11 cellular contexts compared by ENCODE assay signal in genomic region chr1:206687251-206687914, GRCh38. TPM values are rescaled to one million over a fixed set of nuclear protein-coding genes. Genes with fewer than 3 reads are reported as not detected.
DNase-seq lines count a peak whose midpoint lies in the region; ATAC-seq and TF ChIP-seq lines count a peak whose summit lies in the region.
"Had no signal": no experiment of that assay in that cellular context is flagged by ENCODE, and none has a peak within 500 bp of the region (broad histone marks: within the 10 kb centered on the region; RNA-seq: fewer than 3 reads in every experiment).

No MANE protein-coding gene starts in this region.

- intact Hi-C loops in heart right ventricle (cut with DNase I) (loop anchor here in 5 of 10 donors (2.0 to 5.0 kb wide), 3 partner anchors 35 to 39 kb away; no protein-coding TSS in a partner anchor), Right ventricle myocardium inferior (cut with DNase I) (loop anchor here (2.0 kb wide), 1 partner anchor 29 kb away; no protein-coding TSS in a partner anchor), body of pancreas (cut with DNase I) (no loop called here), vagina (cut with DNase I) (loop anchor here (5.0 kb wide), 1 partner anchor 35 kb away; no protein-coding TSS in a partner anchor)

- peaks cover 0 to 9% (median 0%) of the 10 kb centered on the region in 9 donors for H3K36me3 ChIP-seq in heart right ventricle
- no peaks in the 10 kb centered on the region for H3K36me3 ChIP-seq in body of pancreas (replicated peaks in 1 of 2; ENCODE audit: insufficient read depth in 1 of 2, low read depth in 2 of 2)
- H3K36me3 ChIP-seq in muscle layer of duodenum (ENCODE audit: control insufficient read depth in 1 of 2, insufficient read depth in 2 of 2, low read length in 2 of 2), result no peaks in the 10 kb centered on the region
- no peaks in the 10 kb centered on the region for H3K36me3 ChIP-seq in vagina

- H3K27ac ChIP-seq in heart right ventricle, result peak overlapping the region; percentile 91 to 99 (median 98)
- H3K27ac ChIP-seq in body of pancreas, result peak overlapping the region; percentile 92 to 96 (median 95)
- peak overlapping the region; percentile 99 for H3K27ac ChIP-seq in muscle layer of duodenum (ENCODE audit: low read length)
- H3K27ac ChIP-seq in vagina, result peak overlapping the region; percentile 98

- DNase-seq in heart right ventricle (no peak), Right ventricle myocardium inferior (ENCODE audit: missing footprints) (no peak), body of pancreas (no peak), vagina (ENCODE audit: extremely low spot score in 2 of 2) (no peak), NCI-H1436 treated with DMSO at 0.1 percent for 48 hours (lab: John Stamatoyannopoulos, UW) (no peak)
- DNase-seq: DMS153; effector CD8-positive, alpha-beta T cell; T1000 had no signal

- no peak for ATAC-seq in heart right ventricle
- ATAC-seq in Right ventricle myocardium inferior, result no peak
- ATAC-seq in body of pancreas, result no peak
- ATAC-seq in GM21360 (IDR thresholded peaks at IDR 0.05; ENCODE audit: unreplicated experiment), result no peak
- ATAC-seq in HG02885 (IDR thresholded peaks at IDR 0.05; ENCODE audit: poor library complexity, unreplicated experiment), result no peak

- 38 to 46% methylated on average over 7 of the region's 7 CpGs for WGBS in heart right ventricle, 2 donors
- 41 to 62% methylated on average over 7 of the region's 7 CpGs for WGBS in body of pancreas, 2 donors

- H3K4me3 ChIP-seq in heart right ventricle, result peak overlapping the region; percentile 50 to 95 (median 86)
- no peak overlapping the region for H3K4me3 ChIP-seq in body of pancreas
- peak overlapping the region; percentile 82 to 83 for H3K4me3 ChIP-seq in muscle layer of duodenum (ENCODE audit: low read depth in 1 of 2, low read length in 2 of 2)
- peak overlapping the region; percentile 63 to 94 for H3K4me3 ChIP-seq in vagina

- no peak for TF ChIP-seq POLR2A in body of pancreas (IDR thresholded peaks at IDR 0.05)
- no peak for TF ChIP-seq POLR2A in vagina (IDR thresholded peaks at IDR 0.05)

- TF ChIP-seq CTCF in heart right ventricle (IDR thresholded peaks at IDR 0.05) (no peak), body of pancreas (IDR thresholded peaks at IDR 0.05) (no peak), vagina (IDR thresholded peaks at IDR 0.05) (no peak)

- peaks cover 33 to 75% (median 67%) of the 10 kb centered on the region in 9 donors for H3K4me1 ChIP-seq in heart right ventricle
- H3K4me1 ChIP-seq in body of pancreas, result peaks cover 66% of the 10 kb centered on the region
- peaks cover 37 to 59% of the 10 kb centered on the region in 2 donors for H3K4me1 ChIP-seq in muscle layer of duodenum (ENCODE audit: control insufficient read depth in 1 of 2, insufficient read depth in 2 of 2, low read length in 2 of 2)
- peaks cover 78% of the 10 kb centered on the region for H3K4me1 ChIP-seq in vagina

- H3K27me3 ChIP-seq in heart right ventricle, result no peaks in the 10 kb centered on the region
- H3K27me3 ChIP-seq in body of pancreas, result no peaks in the 10 kb centered on the region
- H3K27me3 ChIP-seq in muscle layer of duodenum (ENCODE audit: low read depth, low read length), result no peaks in the 10 kb centered on the region
- no peaks in the 10 kb centered on the region for H3K27me3 ChIP-seq in vagina

- no peaks in the 10 kb centered on the region for H3K9me3 ChIP-seq in heart right ventricle
- H3K9me3 ChIP-seq in body of pancreas, result no peaks in the 10 kb centered on the region
- no peaks in the 10 kb centered on the region for H3K9me3 ChIP-seq in muscle layer of duodenum (ENCODE audit: control insufficient read depth in 1 of 2, low read length in 2 of 2)
- H3K9me3 ChIP-seq in vagina, result no peaks in the 10 kb centered on the region

RNA-seq across cellular contexts. Expression of gene MAPKAPK2, which starts 2.7 kb away (rescaled TPM):
- total RNA-seq in heart right ventricle (100 to 1,000 TPM; 169 to 323 (median 224) TPM), Right ventricle myocardium inferior (214 TPM), body of pancreas (10 to 100 TPM; 29.1 to 46.5 TPM), vagina (51.1 TPM)
- polyA plus RNA-seq in heart right ventricle, result 100 to 1,000 TPM; 101 to 144 TPM

RNA-seq across cellular contexts. Expression of gene DYRK3, which starts 52.0 kb away (rescaled TPM):
- total RNA-seq in heart right ventricle (10 to 100 TPM; 10.4 to 27.9 (median 20.8) TPM), Right ventricle myocardium inferior (21.9 TPM), body of pancreas (1 to 10 TPM; 1.6 to 4.7 TPM), vagina (5.9 TPM)
- polyA plus RNA-seq in heart right ventricle, result 10 to 100 TPM in 1 of 2 donors, 1 to 10 TPM in 1; 4.1 to 31.1 TPM

Comparison
In these comparisons a context has a peak if more than half of its experiments do, and no peak if none do; other contexts are left out.
1. H3K4me3 ChIP-seq: peak in heart right ventricle (10 of 10), muscle layer of duodenum (2 of 2) and vagina (2 of 2); none in body of pancreas (0 of 2).
2. Peak in every context shown above with its lines, with median percentiles within 50 percentile points of each other: H3K27ac ChIP-seq.